In genomic region chr7:85159003-85159402, GRCh38 we compare ENCODE assay signal across 1 cellular context.
TF ChIP-seq lines count a peak whose summit lies in the region.

No MANE protein-coding gene starts in this region.

TF ChIP-seq in IMR-90, 13 proteins besides CTCF, POLR2A, EP300 and RAD21 (continued from another document):
- no peak for TF ChIP-seq USF2 (IDR thresholded peaks at IDR 0.05; ENCODE audit: low read depth, low read length)
- no peak for TF ChIP-seq MAFK (IDR thresholded peaks at IDR 0.05; ENCODE audit: low read depth, low read length)
